In genomic region chr4:94595880-94596483, GRCh38 we compare ENCODE assay signal across 8 cellular contexts.
DNase-seq lines count a peak whose midpoint lies in the region; ATAC-seq, FAIRE-seq and TF ChIP-seq lines count a peak whose summit lies in the region.

No MANE protein-coding gene starts in this region.

- peaks cover 5% of the 10 kb centered on the region for H3K9me3 Mint-ChIP-seq in nephron progenitor cell

- no peaks in the 10 kb centered on the region for H3K9me3 ChIP-seq in NT2/D1 (ENCODE audit: insufficient read depth, low read length)

- no peak overlapping the region for H3K27ac ChIP-seq in dorsolateral prefrontal cortex

- H3K4me3 Mint-ChIP-seq in nephron progenitor cell: no peak overlapping the region

- intact Hi-C loops in dorsolateral prefrontal cortex (cut with DNase I): loop anchor here (2.0 to 10.0 kb wide), 4 partner anchors 141 to 291 kb away; partner anchors contain the start of gene PDLIM5 (in 1 of the 2)

- H3K27me3 Mint-ChIP-seq in nephron progenitor cell (ENCODE audit: low read depth, poor library complexity): no peaks in the 10 kb centered on the region

- H3K27me3 ChIP-seq in NT2/D1 (ENCODE audit: insufficient read depth, insufficient read length) (no peaks in the 10 kb centered on the region), dorsolateral prefrontal cortex (no peaks in the 10 kb centered on the region)

- H3K27ac Mint-ChIP-seq in nephron progenitor cell: no peak overlapping the region

- DNase-seq in D721Med (ENCODE audit: insufficient read length, low spot score) (no peak), NT2/D1 (ENCODE audit: low read depth, low spot score) (peak; percentile 1), dorsolateral prefrontal cortex (no peak), nephron progenitor cell (no peak), cerebellar nuclear complex (lab: John Stamatoyannopoulos, UW) (no peak)
- DNase-seq in stimulated activated CD4-positive, alpha-beta T cell treated with anti-CD3 and anti-CD28 coated beads, Interleukin-4, amount 100 ng/mL, for 1 hour: no peak

- FAIRE-seq in D721Med (lab: Jason Lieb, UNC): peak; percentile 96

- H3K36me3 Mint-ChIP-seq in nephron progenitor cell (ENCODE audit: low read depth): peaks cover 35% of the 10 kb centered on the region

- peaks cover 9% of the 10 kb centered on the region for H3K36me3 ChIP-seq in NT2/D1 (ENCODE audit: insufficient read depth, insufficient read length, low read length)

- no peaks in the 10 kb centered on the region for H3K4me1 ChIP-seq in NT2/D1 (ENCODE audit: insufficient read depth, insufficient read length)

- H3K4me3 ChIP-seq in NT2/D1 (ENCODE audit: insufficient read length, low read depth): no peak overlapping the region
- no peak overlapping the region for H3K4me3 ChIP-seq in dorsolateral prefrontal cortex

- TF ChIP-seq CTCF in D721Med (IDR thresholded peaks at IDR 0.05; ENCODE audit: insufficient read depth, missing control alignments) (peak; percentile 66), dorsolateral prefrontal cortex (IDR thresholded peaks at IDR 0.05 in 54 of 56, conservative IDR thresholded peaks at IDR 0.05 in 2 of 56; ENCODE audit: low read depth in 1 of 56, partially characterized antibody in 56 of 56) (peak; percentile 50 to 88 (median 73)), nephron progenitor cell (IDR thresholded peaks at IDR 0.05) (peak; percentile 68)

- peaks cover 8% of the 10 kb centered on the region for H3K4me1 Mint-ChIP-seq in nephron progenitor cell

- H3K9ac ChIP-seq in NT2/D1 (ENCODE audit: insufficient read length, low read depth): no peak overlapping the region

- ATAC-seq in GM19025 (IDR thresholded peaks at IDR 0.05; ENCODE audit: low read depth, unreplicated experiment): peak; percentile 73
- peak; percentile 91 for ATAC-seq in HG03354 (IDR thresholded peaks at IDR 0.05; ENCODE audit: poor library complexity, severe bottlenecking, unreplicated experiment)
